Comparison of ENCODE assay signal across 8 cellular contexts in the genomic region with DNA sequence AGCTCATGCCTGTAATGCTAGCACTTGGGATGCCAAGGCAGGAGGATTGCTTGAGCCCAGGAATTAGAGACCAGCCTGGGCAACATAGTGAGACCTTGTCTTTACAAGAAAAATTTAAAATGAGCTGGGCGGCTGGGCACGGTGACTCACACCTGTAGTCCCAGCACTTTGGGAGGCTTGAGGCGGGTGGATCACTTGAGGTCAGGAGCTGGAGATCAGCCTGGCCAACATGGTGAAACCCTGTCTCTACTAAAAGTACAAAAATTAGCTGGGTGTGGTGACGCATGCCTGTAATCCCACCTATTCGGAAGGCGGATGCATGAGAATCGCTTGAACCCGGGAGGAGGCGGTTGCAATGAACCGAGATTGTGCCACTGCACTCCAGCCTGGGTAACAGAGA. TPM values are rescaled to one million over a fixed set of nuclear protein-coding genes. Genes with fewer than 3 reads are reported as not detected.
A peak's percentile ranks its signal among the peaks of the same experiment; 100 is the strongest.
DNase-seq lines count a peak whose midpoint lies in the region; ATAC-seq, FAIRE-seq and TF ChIP-seq lines count a peak whose summit lies in the region.
"Not testable (repeated sequence)": the region's sequence is repeated elsewhere in the genome, so short reads cannot be mapped to it uniquely, and the experiment has no call there.

No MANE protein-coding gene starts in this region.

- H3K27ac Mint-ChIP-seq in CD14-positive monocyte: peak overlapping the region; percentile 94 to 99 (median 98)
- H3K27ac Mint-ChIP-seq in HFFc6: peak overlapping the region; percentile 46; the same call in 1 of the 2 replicates
- not testable (repeated sequence) for H3K27ac Mint-ChIP-seq in activated CD4-positive, alpha-beta memory T cell treated with anti-CD3 and anti-CD28 coated beads for 36 hours
- H3K27ac Mint-ChIP-seq in activated naive CD4-positive, alpha-beta T cell treated with anti-CD3 and anti-CD28 coated beads, Interleukin-2, amount 50 U/mL, for 72 hours: peak overlapping the region; percentile 45 to 80
- H3K27ac Mint-ChIP-seq in nephron: peak overlapping the region in 1 of 3 experiments; percentile 55

- TF ChIP-seq POLR2A in endothelial cell of umbilical vein (IDR thresholded peaks at IDR 0.05; ENCODE audit: low read depth, low read length): not testable (repeated sequence)

- H4K20me1 ChIP-seq in PC-9 (ENCODE audit: insufficient read depth); endothelial cell of umbilical vein (replicated peaks; ENCODE audit: control insufficient read depth, extremely low read depth, insufficient read depth, low read length): not testable (repeated sequence)

- not testable (repeated sequence) for H3K9me3 ChIP-seq in PC-9 (ENCODE audit: insufficient read depth, low read depth); endothelial cell of umbilical vein (replicated peaks; ENCODE audit: control insufficient read depth, insufficient read depth, low read length); upper lobe of right lung

- H3F3A ChIP-seq in PC-9 (ENCODE audit: insufficient read depth, low read depth): peaks cover 47% of the 10 kb centered on the region

- ATAC-seq in activated naive CD4-positive, alpha-beta T cell treated with anti-CD3 and anti-CD28 coated beads, Interleukin-2, amount 50 U/mL, for 72 hours; upper lobe of right lung: not testable (repeated sequence)

- H3K9me2 ChIP-seq in PC-9 (ENCODE audit: insufficient read depth): not testable (repeated sequence)

- not testable (repeated sequence) for H3K27me3 Mint-ChIP-seq in CD14-positive monocyte (ENCODE audit: low read depth in 3 of 3); activated CD4-positive, alpha-beta memory T cell treated with anti-CD3 and anti-CD28 coated beads for 36 hours; nephron (ENCODE audit: low read depth)
- peaks cover 12% of the 10 kb centered on the region for H3K27me3 Mint-ChIP-seq in HFFc6 (ENCODE audit: insufficient read depth)

- TF ChIP-seq CTCF in CD14-positive monocyte (IDR thresholded peaks at IDR 0.05); HFFc6 (IDR thresholded peaks at IDR 0.05); PC-9 (conservative IDR thresholded peaks at IDR 0.05); endothelial cell of umbilical vein (IDR thresholded peaks at IDR 0.05; ENCODE audit: extremely low read depth in 1 of 2, insufficient read depth in 1 of 2, low read depth in 1 of 2, low read length in 2 of 2); nephron (IDR thresholded peaks at IDR 0.05; ENCODE audit: unreplicated experiment in 3 of 3); upper lobe of right lung (IDR thresholded peaks at IDR 0.05): not testable (repeated sequence)

- H3K4me1 Mint-ChIP-seq in CD14-positive monocyte (peaks cover 67% of the 10 kb centered on the region), HFFc6 (ENCODE audit: low read depth) (peaks cover 58% of the 10 kb centered on the region), nephron (peaks cover 29% of the 10 kb centered on the region)
- peaks cover 25% of the 10 kb centered on the region for H3K4me1 Mint-ChIP-seq in activated CD4-positive, alpha-beta memory T cell treated with anti-CD3 and anti-CD28 coated beads for 36 hours (ENCODE audit: low read depth)

- not testable (repeated sequence) for H3K9me1 ChIP-seq in endothelial cell of umbilical vein (replicated peaks; ENCODE audit: control insufficient read depth, extremely low read depth, insufficient read depth, low read length)

- H3K4me3 Mint-ChIP-seq in CD14-positive monocyte (peak overlapping the region; percentile 99 to 100), HFFc6 (peak overlapping the region; percentile 95), nephron (peak overlapping the region; percentile 61 to 77 (median 64))
- H3K4me3 Mint-ChIP-seq in activated CD4-positive, alpha-beta memory T cell treated with anti-CD3 and anti-CD28 coated beads for 36 hours: peak overlapping the region; percentile 54

- not testable (repeated sequence) for H3K9ac ChIP-seq in endothelial cell of umbilical vein (replicated peaks; ENCODE audit: extremely low read depth, insufficient read depth, low read length)

- H3K4me1 ChIP-seq in PC-9 (replicated peaks; ENCODE audit: insufficient read depth): peaks cover 58% of the 10 kb centered on the region
- peaks cover 31% of the 10 kb centered on the region for H3K4me1 ChIP-seq in endothelial cell of umbilical vein (ENCODE audit: control insufficient read depth, extremely low read depth, insufficient read depth, low read length)
- peaks cover 30% of the 10 kb centered on the region for H3K4me1 ChIP-seq in upper lobe of right lung

- H3K79me2 ChIP-seq in PC-9 (ENCODE audit: low read depth): peaks cover 27% of the 10 kb centered on the region
- peaks cover 28% of the 10 kb centered on the region for H3K79me2 ChIP-seq in endothelial cell of umbilical vein (ENCODE audit: control insufficient read depth, insufficient read depth, low read length)

- peak overlapping the region; percentile 96 for H3K4me2 ChIP-seq in PC-9
- H3K4me2 ChIP-seq in endothelial cell of umbilical vein (ENCODE audit: insufficient read depth, low read length): not testable (repeated sequence)

- BruUV-seq in PC-9 (replicated peaks; lab: Mats Ljungman, UMichigan); endothelial cell of umbilical vein (replicated peaks; lab: Mats Ljungman, UMichigan): not testable (repeated sequence)

- peak; percentile 63 for FAIRE-seq in endothelial cell of umbilical vein (lab: Jason Lieb, UNC)

- H2AFZ ChIP-seq in PC-9; endothelial cell of umbilical vein (ENCODE audit: low read depth, low read length): not testable (repeated sequence)

- H3K36me3 Mint-ChIP-seq in CD14-positive monocyte (peaks cover 23 to 49% of the 10 kb centered on the region in 2 donors), HFFc6 (ENCODE audit: low read depth) (peaks cover 18% of the 10 kb centered on the region)
- H3K36me3 Mint-ChIP-seq in activated CD4-positive, alpha-beta memory T cell treated with anti-CD3 and anti-CD28 coated beads for 36 hours: peaks cover 38% of the 10 kb centered on the region
- peaks cover 44 to 45% of the 10 kb centered on the region in 2 donors for H3K36me3 Mint-ChIP-seq in activated naive CD4-positive, alpha-beta T cell treated with anti-CD3 and anti-CD28 coated beads, Interleukin-2, amount 50 U/mL, for 72 hours
- not testable (repeated sequence) for H3K36me3 Mint-ChIP-seq in nephron (ENCODE audit: low read depth)

- CTCF ChIA-PET in PC-9 (lab: Charles Lee): not testable (repeated sequence)
- CTCF ChIA-PET in activated CD4-positive, alpha-beta memory T cell treated with anti-CD3 and anti-CD28 coated beads for 36 hours (lab: Charles Lee): interaction anchor here (0.8 to 4.3 kb wide), 5 partner anchors 8 to 127 kb away, joined by 3 to 46 read pairs (median 14); a partner anchor contains a TSS
- CTCF ChIA-PET in endothelial cell of umbilical vein (lab: Charles Lee): interaction anchor here (0.6 to 3.3 kb wide), 4 partner anchors 8 to 86 kb away, joined by 3 to 48 read pairs (median 4); a partner anchor contains a TSS

- not testable (repeated sequence) for H3K36me3 ChIP-seq in PC-9 (ENCODE audit: low read depth); endothelial cell of umbilical vein (ENCODE audit: control insufficient read depth in 2 of 2, extremely low read depth in 1 of 2, insufficient read depth in 2 of 2, low read length in 2 of 2); upper lobe of right lung

- not testable (repeated sequence) for DNase-seq in CD14-positive monocyte (ENCODE audit: low spot score); HFFc6; PC-9; activated CD4-positive, alpha-beta memory T cell treated with anti-CD3 and anti-CD28 coated beads for 36 hours; activated naive CD4-positive, alpha-beta T cell treated with anti-CD3 and anti-CD28 coated beads, Interleukin-2, amount 50 U/mL, for 72 hours (ENCODE audit: low spot score in 2 of 2); endothelial cell of umbilical vein (ENCODE audit: low read depth, low spot score); upper lobe of right lung

- POLR2A ChIA-PET in PC-9 (lab: Charles Lee; ENCODE audit: unreplicated experiment): interaction anchor here (0.7 kb wide), 1 partner anchor 448 kb away, joined by 3 read pairs; no protein-coding TSS in a partner anchor
- POLR2A ChIA-PET in activated CD4-positive, alpha-beta memory T cell treated with anti-CD3 and anti-CD28 coated beads for 36 hours (lab: Charles Lee); endothelial cell of umbilical vein (lab: Charles Lee): not testable (repeated sequence)

- intact Hi-C loops in CD14-positive monocyte (cut with micrococcal nuclease): loop anchor here in 1 of 2 donors (5.0 kb wide), 2 partner anchors 74 to 89 kb away; no protein-coding TSS in a partner anchor
- intact Hi-C loops in PC-9 (cut with micrococcal nuclease; ENCODE audit: unreplicated experiment): loop anchor here (2.0 to 10.0 kb wide), 2 partner anchors 87 to 227 kb away; no protein-coding TSS in a partner anchor
- intact Hi-C loops in activated CD4-positive, alpha-beta memory T cell treated with anti-CD3 and anti-CD28 coated beads for 36 hours (cut with micrococcal nuclease): loop anchor here (2.0 kb wide), 1 partner anchor 331 kb away; a partner anchor contains a TSS
- intact Hi-C loops in endothelial cell of umbilical vein (cut with micrococcal nuclease); upper lobe of right lung (cut with DNase I): not testable (repeated sequence)

- not testable (repeated sequence) for H3K4me3 ChIP-seq in PC-9; endothelial cell of umbilical vein (replicated peaks in 1 of 3; ENCODE audit: insufficient read depth in 1 of 3, low read depth in 1 of 3, low read length in 3 of 3)
- peak overlapping the region; percentile 94 for H3K4me3 ChIP-seq in upper lobe of right lung

- not testable (repeated sequence) for H3K27ac ChIP-seq in PC-9; endothelial cell of umbilical vein (ENCODE audit: insufficient read depth, low read depth, low read length)
- H3K27ac ChIP-seq in upper lobe of right lung: peak overlapping the region; percentile 36

- not testable (repeated sequence) for H3K9me3 Mint-ChIP-seq in CD14-positive monocyte; HFFc6; activated CD4-positive, alpha-beta memory T cell treated with anti-CD3 and anti-CD28 coated beads for 36 hours; activated naive CD4-positive, alpha-beta T cell treated with anti-CD3 and anti-CD28 coated beads, Interleukin-2, amount 50 U/mL, for 72 hours; nephron

- dilution Hi-C loops in endothelial cell of umbilical vein (cut with MboI; ENCODE audit: extremely low pct_ligation_motif_present, low sequenced_read_pairs): not testable (repeated sequence)

- H3K27me3 ChIP-seq in PC-9 (ENCODE audit: insufficient read depth, low read depth); endothelial cell of umbilical vein (ENCODE audit: control insufficient read depth in 2 of 2, insufficient read depth in 2 of 2, low read length in 2 of 2); upper lobe of right lung: not testable (repeated sequence)

RNA-seq across cellular contexts. Expression of a gene that starts 2.5 kb away (rescaled TPM):
- polyA plus RNA-seq in CD14-positive monocyte: 10 to 100 TPM; 36.9 to 46.8 TPM
- 1 to 10 TPM; 5.4 to 9.5 (median 7.6) TPM for total RNA-seq in HFFc6 (2021; fragmentation: NEBNext Ultra II Directional; extraction: Animal tissue kit (Norgen Biotek cat#: 25700))
- 17.5 and 24.0 TPM in 2 replicates for total RNA-seq in PC-9 (2021)
- total RNA-seq in activated CD4-positive, alpha-beta memory T cell treated with anti-CD3 and anti-CD28 coated beads for 36 hours: 10 to 100 TPM; 79.7 to 91.1 TPM
- 100 to 1,000 TPM in 1 of 2 donors, 10 to 100 TPM in 1; 64.2 to 189 TPM for total RNA-seq in activated naive CD4-positive, alpha-beta T cell treated with anti-CD3 and anti-CD28 coated beads, Interleukin-2, amount 50 U/mL, for 72 hours
- total RNA-seq in endothelial cell of umbilical vein: 24.7 and 26.5 TPM in 2 replicates
- 30.5 TPM in 2 replicates for polyA plus RNA-seq in endothelial cell of umbilical vein
- 6.3 and 10.5 TPM in 2 replicates for polyA plus RNA-seq in endothelial cell of umbilical vein (2011; cell fraction: cytosol; rRNA removed)
- 210 and 272 TPM in 2 replicates for polyA plus RNA-seq in endothelial cell of umbilical vein (2011; cell fraction: nucleus; rRNA removed)
- polyA plus RNA-seq in endothelial cell of umbilical vein (2012): 13.6 and 19.3 TPM in 2 replicates
- 29.0 and 38.9 TPM in 2 replicates for polyA minus RNA-seq in endothelial cell of umbilical vein
- 3.0 TPM for polyA minus RNA-seq in endothelial cell of umbilical vein (2011; cell fraction: cytosol; rRNA and poly(A)+ RNA removed)
- 43.4 and 44.2 TPM in 2 replicates for polyA minus RNA-seq in endothelial cell of umbilical vein (2011; cell fraction: nucleus; rRNA and poly(A)+ RNA removed)
- 77.5 TPM for total RNA-seq in upper lobe of right lung

RNA-seq across cellular contexts. Expression of a gene that starts 17.8 kb away (rescaled TPM):
- polyA plus RNA-seq in CD14-positive monocyte (10 to 100 TPM; 13.6 to 15.4 TPM), endothelial cell of umbilical vein (22.5 and 23.2 TPM in 2 replicates)
- 10 to 100 TPM; 10.8 to 16.9 (median 15.8) TPM for total RNA-seq in HFFc6 (2021; fragmentation: NEBNext Ultra II Directional; extraction: Animal tissue kit (Norgen Biotek cat#: 25700))
- total RNA-seq in PC-9 (2021) (145 and 184 TPM in 2 replicates), endothelial cell of umbilical vein (14.4 and 16.1 TPM in 2 replicates), upper lobe of right lung (116 TPM)
- total RNA-seq in activated CD4-positive, alpha-beta memory T cell treated with anti-CD3 and anti-CD28 coated beads for 36 hours: 10 to 100 TPM; 14.8 to 16.8 TPM
- total RNA-seq in activated naive CD4-positive, alpha-beta T cell treated with anti-CD3 and anti-CD28 coated beads, Interleukin-2, amount 50 U/mL, for 72 hours: 10 to 100 TPM in 1 of 2 donors, 1 to 10 TPM in 1; 8.0 to 11.9 TPM
- 21.4 and 23.1 TPM in 2 replicates for polyA plus RNA-seq in endothelial cell of umbilical vein (2011; cell fraction: cytosol; rRNA removed)
- polyA plus RNA-seq in endothelial cell of umbilical vein (2011; cell fraction: nucleus; rRNA removed): 10.3 and 14.7 TPM in 2 replicates
- polyA plus RNA-seq in endothelial cell of umbilical vein (2012): 14.6 and 26.1 TPM in 2 replicates
- 16.3 and 24.0 TPM in 2 replicates for polyA minus RNA-seq in endothelial cell of umbilical vein
- polyA minus RNA-seq in endothelial cell of umbilical vein (2011; cell fraction: cytosol; rRNA and poly(A)+ RNA removed): 4.6 TPM
- polyA minus RNA-seq in endothelial cell of umbilical vein (2011; cell fraction: nucleus; rRNA and poly(A)+ RNA removed): 2.8 and 2.9 TPM in 2 replicates

RNA-seq across cellular contexts. Expression of a gene that starts 59.5 kb away (rescaled TPM):
- polyA plus RNA-seq in CD14-positive monocyte (10 to 100 TPM; 48.7 to 79.0 TPM), endothelial cell of umbilical vein (35.8 and 36.8 TPM in 2 replicates)
- total RNA-seq in HFFc6 (2021; fragmentation: NEBNext Ultra II Directional; extraction: Animal tissue kit (Norgen Biotek cat#: 25700)): 10 to 100 TPM; 42.5 to 49.0 (median 46.8) TPM
- total RNA-seq in PC-9 (2021) (151 and 184 TPM in 2 replicates), endothelial cell of umbilical vein (66.2 and 78.3 TPM in 2 replicates), upper lobe of right lung (226 TPM)
- total RNA-seq in activated CD4-positive, alpha-beta memory T cell treated with anti-CD3 and anti-CD28 coated beads for 36 hours: 10 to 100 TPM; 77.4 to 79.6 TPM
- 100 to 1,000 TPM; 102 to 121 TPM for total RNA-seq in activated naive CD4-positive, alpha-beta T cell treated with anti-CD3 and anti-CD28 coated beads, Interleukin-2, amount 50 U/mL, for 72 hours
- 37.5 and 54.2 TPM in 2 replicates for polyA plus RNA-seq in endothelial cell of umbilical vein (2011; cell fraction: cytosol; rRNA removed)
- 106 and 123 TPM in 2 replicates for polyA plus RNA-seq in endothelial cell of umbilical vein (2011; cell fraction: nucleus; rRNA removed)
- polyA plus RNA-seq in endothelial cell of umbilical vein (2012): 54.5 and 56.0 TPM in 2 replicates
- polyA minus RNA-seq in endothelial cell of umbilical vein: 67.3 and 74.8 TPM in 2 replicates
- polyA minus RNA-seq in endothelial cell of umbilical vein (2011; cell fraction: cytosol; rRNA and poly(A)+ RNA removed): 22.0 TPM
- polyA minus RNA-seq in endothelial cell of umbilical vein (2011; cell fraction: nucleus; rRNA and poly(A)+ RNA removed): 61.9 and 69.4 TPM in 2 replicates
